ENCODE assay signal across 1 cellular context in genomic region chr11:10298342-10298741, GRCh38.
TF ChIP-seq lines count a peak whose summit lies in the region.

No MANE protein-coding gene starts in this region.

TF ChIP-seq in K562, 482 proteins besides CTCF, POLR2A, EP300 and RAD21 (continued from another document):
- TF ChIP-seq, protein P1, sequence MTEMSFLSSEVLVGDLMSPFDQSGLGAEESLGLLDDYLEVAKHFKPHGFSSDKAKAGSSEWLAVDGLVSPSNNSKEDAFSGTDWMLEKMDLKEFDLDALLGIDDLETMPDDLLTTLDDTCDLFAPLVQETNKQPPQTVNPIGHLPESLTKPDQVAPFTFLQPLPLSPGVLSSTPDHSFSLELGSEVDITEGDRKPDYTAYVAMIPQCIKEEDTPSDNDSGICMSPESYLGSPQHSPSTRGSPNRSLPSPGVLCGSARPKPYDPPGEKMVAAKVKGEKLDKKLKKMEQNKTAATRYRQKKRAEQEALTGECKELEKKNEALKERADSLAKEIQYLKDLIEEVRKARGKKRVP (CRISPR knock-in tag; IDR thresholded peaks at IDR 0.05), result no peak
- TF ChIP-seq ELF4 (CRISPR knock-in tag; IDR thresholded peaks at IDR 0.05), result no peak
- TF ChIP-seq TEAD4 (IDR thresholded peaks at IDR 0.05; ENCODE audit: low read length), result 0 out of 2 replicates have a peak, but pooled peaks have one; percentile 19
- TF ChIP-seq TEAD4 (CRISPR knock-in tag; IDR thresholded peaks at IDR 0.05; ENCODE audit: borderline replicate concordance), result no peak
- TF ChIP-seq ZNF311 (CRISPR knock-in tag; IDR thresholded peaks at IDR 0.05), result no peak
- TF ChIP-seq, protein P2, sequence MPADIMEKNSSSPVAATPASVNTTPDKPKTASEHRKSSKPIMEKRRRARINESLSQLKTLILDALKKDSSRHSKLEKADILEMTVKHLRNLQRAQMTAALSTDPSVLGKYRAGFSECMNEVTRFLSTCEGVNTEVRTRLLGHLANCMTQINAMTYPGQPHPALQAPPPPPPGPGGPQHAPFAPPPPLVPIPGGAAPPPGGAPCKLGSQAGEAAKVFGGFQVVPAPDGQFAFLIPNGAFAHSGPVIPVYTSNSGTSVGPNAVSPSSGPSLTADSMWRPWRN (IDR thresholded peaks at IDR 0.05; ENCODE audit: low read depth), result peak; percentile 67
- TF ChIP-seq FOSL1 (tag; conservative IDR thresholded peaks at IDR 0.05), result peak; percentile 80
- TF ChIP-seq, protein P3, sequence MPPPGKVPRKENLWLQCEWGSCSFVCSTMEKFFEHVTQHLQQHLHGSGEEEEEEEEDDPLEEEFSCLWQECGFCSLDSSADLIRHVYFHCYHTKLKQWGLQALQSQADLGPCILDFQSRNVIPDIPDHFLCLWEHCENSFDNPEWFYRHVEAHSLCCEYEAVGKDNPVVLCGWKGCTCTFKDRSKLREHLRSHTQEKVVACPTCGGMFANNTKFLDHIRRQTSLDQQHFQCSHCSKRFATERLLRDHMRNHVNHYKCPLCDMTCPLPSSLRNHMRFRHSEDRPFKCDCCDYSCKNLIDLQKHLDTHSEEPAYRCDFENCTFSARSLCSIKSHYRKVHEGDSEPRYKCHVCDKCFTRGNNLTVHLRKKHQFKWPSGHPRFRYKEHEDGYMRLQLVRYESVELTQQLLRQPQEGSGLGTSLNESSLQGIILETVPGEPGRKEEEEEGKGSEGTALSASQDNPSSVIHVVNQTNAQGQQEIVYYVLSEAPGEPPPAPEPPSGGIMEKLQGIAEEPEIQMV (tag; conservative IDR thresholded peaks at IDR 0.05; ENCODE audit: low read depth), result no peak
- TF ChIP-seq RCOR1 (IDR thresholded peaks at IDR 0.05; ENCODE audit: borderline replicate concordance in 1 of 2, low read depth in 2 of 2, low read length in 2 of 2), result 0 out of 4 replicates have a peak, but pooled peaks of 1 of the 2 experiments have one; percentile 49
- no peak for TF ChIP-seq ZNF217 (CRISPR knock-in tag; IDR thresholded peaks at IDR 0.05)
- TF ChIP-seq, protein P4, sequence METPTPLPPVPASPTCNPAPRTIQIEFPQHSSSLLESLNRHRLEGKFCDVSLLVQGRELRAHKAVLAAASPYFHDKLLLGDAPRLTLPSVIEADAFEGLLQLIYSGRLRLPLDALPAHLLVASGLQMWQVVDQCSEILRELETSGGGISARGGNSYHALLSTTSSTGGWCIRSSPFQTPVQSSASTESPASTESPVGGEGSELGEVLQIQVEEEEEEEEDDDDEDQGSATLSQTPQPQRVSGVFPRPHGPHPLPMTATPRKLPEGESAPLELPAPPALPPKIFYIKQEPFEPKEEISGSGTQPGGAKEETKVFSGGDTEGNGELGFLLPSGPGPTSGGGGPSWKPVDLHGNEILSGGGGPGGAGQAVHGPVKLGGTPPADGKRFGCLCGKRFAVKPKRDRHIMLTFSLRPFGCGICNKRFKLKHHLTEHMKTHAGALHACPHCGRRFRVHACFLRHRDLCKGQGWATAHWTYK (CRISPR knock-in tag; IDR thresholded peaks at IDR 0.05), result no peak
- TF ChIP-seq NFXL1 (CRISPR knock-in tag; IDR thresholded peaks at IDR 0.05), result no peak
- no peak for TF ChIP-seq ZNF76 (CRISPR knock-in tag; IDR thresholded peaks at IDR 0.05; ENCODE audit: borderline replicate concordance)
- TF ChIP-seq ARID2 (IDR thresholded peaks at IDR 0.05), result no peak
- no peak for TF ChIP-seq ELF1 (tag; IDR thresholded peaks at IDR 0.05)
- TF ChIP-seq, protein P5, sequence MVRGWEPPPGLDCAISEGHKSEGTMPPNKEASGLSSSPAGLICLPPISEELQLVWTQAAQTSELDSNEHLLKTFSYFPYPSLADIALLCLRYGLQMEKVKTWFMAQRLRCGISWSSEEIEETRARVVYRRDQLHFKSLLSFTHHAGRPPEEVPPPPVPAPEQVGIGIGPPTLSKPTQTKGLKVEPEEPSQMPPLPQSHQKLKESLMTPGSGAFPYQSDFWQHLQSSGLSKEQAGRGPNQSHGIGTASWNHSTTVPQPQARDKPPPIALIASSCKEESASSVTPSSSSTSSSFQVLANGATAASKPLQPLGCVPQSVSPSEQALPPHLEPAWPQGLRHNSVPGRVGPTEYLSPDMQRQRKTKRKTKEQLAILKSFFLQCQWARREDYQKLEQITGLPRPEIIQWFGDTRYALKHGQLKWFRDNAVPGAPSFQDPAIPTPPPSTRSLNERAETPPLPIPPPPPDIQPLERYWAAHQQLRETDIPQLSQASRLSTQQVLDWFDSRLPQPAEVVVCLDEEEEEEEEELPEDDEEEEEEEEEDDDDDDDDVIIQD (CRISPR knock-in tag; IDR thresholded peaks at IDR 0.05), result no peak
- no peak for TF ChIP-seq CHCHD3 (CRISPR knock-in tag; IDR thresholded peaks at IDR 0.05)
- TF ChIP-seq, protein P6, sequence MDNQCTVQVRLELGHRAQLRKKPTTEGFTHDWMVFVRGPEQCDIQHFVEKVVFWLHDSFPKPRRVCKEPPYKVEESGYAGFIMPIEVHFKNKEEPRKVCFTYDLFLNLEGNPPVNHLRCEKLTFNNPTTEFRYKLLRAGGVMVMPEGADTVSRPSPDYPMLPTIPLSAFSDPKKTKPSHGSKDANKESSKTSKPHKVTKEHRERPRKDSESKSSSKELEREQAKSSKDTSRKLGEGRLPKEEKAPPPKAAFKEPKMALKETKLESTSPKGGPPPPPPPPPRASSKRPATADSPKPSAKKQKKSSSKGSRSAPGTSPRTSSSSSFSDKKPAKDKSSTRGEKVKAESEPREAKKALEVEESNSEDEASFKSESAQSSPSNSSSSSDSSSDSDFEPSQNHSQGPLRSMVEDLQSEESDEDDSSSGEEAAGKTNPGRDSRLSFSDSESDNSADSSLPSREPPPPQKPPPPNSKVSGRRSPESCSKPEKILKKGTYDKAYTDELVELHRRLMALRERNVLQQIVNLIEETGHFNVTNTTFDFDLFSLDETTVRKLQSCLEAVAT (IDR thresholded peaks at IDR 0.05), result 0 out of 4 replicates have a peak, but pooled peaks of 1 of the 2 experiments have one; percentile 38
- no peak for TF ChIP-seq ZNF143 (CRISPR knock-in tag; IDR thresholded peaks at IDR 0.05)
- TF ChIP-seq, protein P7, sequence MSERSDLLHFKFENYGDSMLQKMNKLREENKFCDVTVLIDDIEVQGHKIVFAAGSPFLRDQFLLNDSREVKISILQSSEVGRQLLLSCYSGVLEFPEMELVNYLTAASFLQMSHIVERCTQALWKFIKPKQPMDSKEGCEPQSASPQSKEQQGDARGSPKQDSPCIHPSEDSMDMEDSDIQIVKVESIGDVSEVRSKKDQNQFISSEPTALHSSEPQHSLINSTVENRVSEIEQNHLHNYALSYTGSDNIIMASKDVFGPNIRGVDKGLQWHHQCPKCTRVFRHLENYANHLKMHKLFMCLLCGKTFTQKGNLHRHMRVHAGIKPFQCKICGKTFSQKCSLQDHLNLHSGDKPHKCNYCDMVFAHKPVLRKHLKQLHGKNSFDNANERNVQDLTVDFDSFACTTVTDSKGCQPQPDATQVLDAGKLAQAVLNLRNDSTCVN (CRISPR knock-in tag; IDR thresholded peaks at IDR 0.05), result no peak
- TF ChIP-seq MBD2 (IDR thresholded peaks at IDR 0.05; ENCODE audit: borderline replicate concordance, low read depth), result no peak
- TF ChIP-seq FOXA3 (CRISPR knock-in tag; conservative IDR thresholded peaks at IDR 0.05 in 1 of 2, IDR thresholded peaks at IDR 0.05 in 1 of 2), result peak in 1 of 2 experiments; percentile 45; a peak in 1 of 4 replicates
